In genomic region chr7:98120559-98120958, GRCh38 we compare ENCODE assay signal across 27 cellular contexts. TPM values are rescaled to one million over a fixed set of nuclear protein-coding genes. Genes with fewer than 3 reads are reported as not detected.
DNase-seq lines count a peak whose midpoint lies in the region; ATAC-seq and TF ChIP-seq lines count a peak whose summit lies in the region.
"Had no signal": no experiment of that assay in that cellular context is flagged by ENCODE, and none has a peak within 500 bp of the region (broad histone marks: within the 10 kb centered on the region; RNA-seq: fewer than 3 reads in every experiment).

No MANE protein-coding gene starts in this region.

- no peaks in the 10 kb centered on the region for H3K36me3 ChIP-seq in A673 (ENCODE audit: insufficient read depth, low read length, poor library complexity, severe bottlenecking)
- no peaks in the 10 kb centered on the region for H3K36me3 ChIP-seq in HUES48 (ENCODE audit: control insufficient read depth, insufficient read depth, low read length)
- H3K36me3 ChIP-seq in mammary epithelial cell (ENCODE audit: insufficient read depth, low read length): no peaks in the 10 kb centered on the region
- no peaks in the 10 kb centered on the region for H3K36me3 ChIP-seq in left lung

- no peak overlapping the region for H3K4me3 ChIP-seq in A673 (ENCODE audit: low read depth, low read length, poor library complexity, severe bottlenecking)
- no peak overlapping the region for H3K4me3 ChIP-seq in HUES48 (ENCODE audit: low read depth, low read length)
- no peak overlapping the region for H3K4me3 ChIP-seq in mammary epithelial cell (replicated peaks in 1 of 3; ENCODE audit: insufficient read depth in 1 of 3, low read depth in 2 of 3, low read length in 3 of 3)
- H3K4me3 ChIP-seq in left lung: no peak overlapping the region
- H3K4me3 ChIP-seq: BLaER1, K562 had no signal

- intact Hi-C loops in A673 (cut with micrococcal nuclease; ENCODE audit: unreplicated experiment): no loop called here
- intact Hi-C loops in mammary epithelial cell (cut with micrococcal nuclease): no loop called here
- intact Hi-C loops in left lung (cut with DNase I): no loop called here

- H3K9me3 ChIP-seq in A673 (ENCODE audit: low read depth, low read length, poor library complexity, severe bottlenecking): no peaks in the 10 kb centered on the region
- no peaks in the 10 kb centered on the region for H3K9me3 ChIP-seq in HUES48 (ENCODE audit: control insufficient read depth, insufficient read depth, low read length)
- no peaks in the 10 kb centered on the region for H3K9me3 ChIP-seq in mammary epithelial cell (replicated peaks; ENCODE audit: insufficient read depth, low read length)
- no peaks in the 10 kb centered on the region for H3K9me3 ChIP-seq in left lung
- H3K9me3 ChIP-seq: BLaER1 had no signal

- no peaks in the 10 kb centered on the region for H4K20me1 ChIP-seq in mammary epithelial cell (ENCODE audit: insufficient read depth, low read length)

- whole genome bisulfite sequencing in mammary epithelial cell (ENCODE audit: low coverage, missing lambda C conversion rate): 100% methylated on average over 4 of the region's 4 CpGs

- in situ Hi-C loops in mammary epithelial cell (cut with MboI; ENCODE audit: low sequenced_read_pairs in 2 of 2): no loop called here

- peak; percentile 16 for DNase-seq in A673 (ENCODE audit: low spot score)
- DNase-seq in mammary epithelial cell: no peak
- no peak for DNase-seq in left lung
- no peak for DNase-seq in activated effector memory CD4-positive, alpha-beta T cell treated with Interleukin-2 at 50 U/mL for 16 hours
- no peak for DNase-seq in GM10266 (ENCODE audit: extremely low spot score)
- DNase-seq in germinal center (ENCODE audit: low spot score): no peak
- DNase-seq in activated gamma-delta T cell treated with Interleukin-2 at 50 U/mL for 16 hours: no peak
- DNase-seq: activated CD4-positive, alpha-beta T cell treated with anti-CD3 and anti-CD28 coated beads, Interleukin-2, amount 50 U/mL, for 48 hours; activated naive CD4-positive, alpha-beta T cell treated with anti-CD3 and anti-CD28 coated beads, Interleukin-2, amount 50 U/mL, for 16 hours; caudate nucleus; HCEC 1CT; hippocampal formation; NCI-H1105 treated with DMSO at 0.1 percent for 48 hours; NCI-H2029; NCI-H510A; PC-3; SIG-M5; stimulated activated CD4-positive, alpha-beta T cell treated with anti-CD3 and anti-CD28 coated beads, Interleukin-12 subunit alpha, Interleukin-12 subunit beta, amount 100 ng/mL, for 4 hours; stimulated activated CD4-positive, alpha-beta T cell treated with anti-CD3 and anti-CD28 coated beads, Interleukin-4, amount 100 ng/mL, for 24 hours; T-cell had no signal

- ATAC-seq in left lung: peak; percentile 25
- ATAC-seq: K562; natural killer cell treated with Interleukin-12 subunit alpha and Interleukin-12 subunit beta and Interleukin-15 and Interleukin-18, amount 100 ng/mL, for 72 hours; PC-3; sciatic nerve; stimulated activated effector memory CD8-positive, alpha-beta T cell treated with anti-CD3 and anti-CD28 coated beads, Interleukin-12 subunit alpha, Interleukin-12 subunit beta, amount 100 ng/mL, for 72 hours; T-cell had no signal

- H3K27ac ChIP-seq in A673 (ENCODE audit: low read depth, low read length, poor library complexity, severe bottlenecking) (no peak overlapping the region), HUES48 (ENCODE audit: low read depth, low read length) (peak overlapping the region; percentile 20), mammary epithelial cell (ENCODE audit: insufficient read depth, low read depth, low read length) (peak overlapping the region; percentile 79), left lung (peak overlapping the region in 1 of 2 donors; percentile 53)
- H3K27ac ChIP-seq: BLaER1, parathyroid adenoma had no signal

- peaks cover 87% of the 10 kb centered on the region for H3K79me2 ChIP-seq in mammary epithelial cell (ENCODE audit: insufficient read depth, low read length)

- dilution Hi-C loops in mammary epithelial cell (cut with HindIII; ENCODE audit: low sequenced_read_pairs): loop anchor here (5.0 kb wide), 1 partner anchor 42 kb away; no protein-coding TSS in a partner anchor

- POLR2A ChIA-PET in A673 (lab: Charles Lee; ENCODE audit: low non-redundant PET): no interaction called here

- TF ChIP-seq CTCF in A673 (conservative IDR thresholded peaks at IDR 0.05; ENCODE audit: low read depth, low read length): no peak
- TF ChIP-seq CTCF in mammary epithelial cell (conservative IDR thresholded peaks at IDR 0.05 in 1 of 2, IDR thresholded peaks at IDR 0.05 in 1 of 2; ENCODE audit: extremely low read depth in 1 of 2, insufficient read depth in 1 of 2, low read depth in 1 of 2, low read length in 2 of 2): no peak
- no peak for TF ChIP-seq CTCF in left lung (IDR thresholded peaks at IDR 0.05)
- TF ChIP-seq CTCF in GM10266 (IDR thresholded peaks at IDR 0.05; ENCODE audit: control insufficient read depth, insufficient read depth, low read depth, missing control alignments): no peak

- H3K9ac ChIP-seq in HUES48 (ENCODE audit: low read depth, low read length): no peak overlapping the region
- no peak overlapping the region for H3K9ac ChIP-seq in mammary epithelial cell (ENCODE audit: insufficient read depth, low read length)
- H3K9ac ChIP-seq: BLaER1, parathyroid adenoma had no signal

- H3K27me3 ChIP-seq in A673 (replicated peaks; ENCODE audit: insufficient read depth, low read depth, low read length, poor library complexity): no peaks in the 10 kb centered on the region
- no peaks in the 10 kb centered on the region for H3K27me3 ChIP-seq in HUES48 (ENCODE audit: control insufficient read depth, insufficient read depth, low read length)
- H3K27me3 ChIP-seq in mammary epithelial cell (ENCODE audit: insufficient read depth, low read length): no peaks in the 10 kb centered on the region
- H3K27me3 ChIP-seq in left lung: peaks cover 0 to 9% of the 10 kb centered on the region in 2 donors
- H3K27me3 ChIP-seq: BLaER1 had no signal

- no TSS peak for BruUV-seq in A673 (replicated peaks; lab: Mats Ljungman, UMichigan)
- no TSS peak for BruUV-seq in mammary epithelial cell (replicated peaks; lab: Mats Ljungman, UMichigan)

- H2AFZ ChIP-seq in mammary epithelial cell (ENCODE audit: low read depth, low read length): no peak overlapping the region
- H2AFZ ChIP-seq: parathyroid adenoma had no signal

- H3K4me2 ChIP-seq in mammary epithelial cell (ENCODE audit: insufficient read depth, low read depth, low read length): no peak overlapping the region
- H3K4me2 ChIP-seq: BLaER1 had no signal

- H3K4me1 ChIP-seq in A673 (ENCODE audit: insufficient read depth, low read length, poor library complexity, severe bottlenecking): peaks cover 26% of the 10 kb centered on the region
- H3K4me1 ChIP-seq in HUES48 (ENCODE audit: control insufficient read depth, insufficient read depth, low read length): peaks cover 9% of the 10 kb centered on the region; the same call in 1 of the 2 replicates
- H3K4me1 ChIP-seq in mammary epithelial cell (ENCODE audit: insufficient read depth, low read length): peaks cover 23% of the 10 kb centered on the region
- peaks cover 4 to 56% of the 10 kb centered on the region in 2 donors for H3K4me1 ChIP-seq in left lung

- CTCF ChIA-PET in A673 (lab: Charles Lee): no interaction called here
- CTCF ChIA-PET in mammary epithelial cell (lab: Charles Lee; ENCODE audit: low non-redundant PET): no interaction called here

RNA-seq across cellular contexts. Expression of gene LMTK2, which starts 13.9 kb away (rescaled TPM):
- total RNA-seq in A673 (2021): 20.6 TPM in 2 replicates
- total RNA-seq in mammary epithelial cell: 10 to 100 TPM; 15.3 to 18.9 TPM
- polyA plus RNA-seq in mammary epithelial cell: 7.7 TPM
- polyA minus RNA-seq in mammary epithelial cell: 22.0 TPM
- total RNA-seq in left lung: 10 to 100 TPM; 25.5 to 28.2 TPM
